In the genomic region with DNA sequence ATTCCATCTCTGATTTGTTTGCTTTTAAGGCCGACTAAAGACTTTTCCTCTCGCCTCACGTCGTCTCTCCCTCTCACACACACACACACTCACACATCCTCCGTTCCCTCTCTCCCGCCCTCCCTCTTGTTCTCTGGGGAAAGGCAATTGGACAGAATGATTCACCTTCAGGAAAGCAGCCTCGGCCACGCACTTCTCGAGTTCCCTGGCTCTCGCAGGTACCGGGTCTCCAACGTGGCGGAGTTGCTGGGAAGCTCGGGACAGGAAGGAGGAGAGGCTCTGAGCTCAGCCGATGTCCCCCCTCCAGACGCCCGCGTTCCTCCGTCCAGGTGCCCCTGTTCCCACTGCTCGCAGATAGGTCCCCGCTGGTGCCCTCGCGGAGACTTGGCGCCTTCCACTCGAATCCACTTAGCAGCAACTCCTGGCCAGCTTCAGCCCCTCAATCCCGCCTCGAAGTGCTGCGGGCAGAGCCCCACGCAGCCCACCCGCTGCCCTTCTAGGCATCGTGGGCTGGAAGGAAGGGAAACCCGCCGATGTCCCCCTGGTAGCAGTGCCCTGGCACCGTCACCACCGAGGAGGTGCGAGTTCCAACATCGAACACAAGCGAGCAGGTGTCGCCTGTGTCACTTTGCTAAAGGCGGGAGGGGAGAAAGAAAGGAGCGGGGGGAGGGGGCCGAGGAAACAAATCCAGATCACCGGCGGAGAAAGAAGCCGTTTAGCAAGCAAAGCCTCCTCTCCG, we compare ENCODE assay signal across 8 cellular contexts.
A peak's percentile ranks its signal among the peaks of the same experiment; 100 is the strongest.
DNase-seq lines count a peak whose midpoint lies in the region; TF ChIP-seq lines count a peak whose summit lies in the region.

No MANE protein-coding gene starts in this region.

- TF ChIP-seq CTCF in DOHH2 (IDR thresholded peaks at IDR 0.05; ENCODE audit: low read depth, low read length, poor library complexity, severe bottlenecking) (no peak), adrenal gland (IDR thresholded peaks at IDR 0.05) (no peak)

- 0 to 1% (median 1%) methylated on average over 32 to 46 of the region's 46 CpGs for WGBS in adrenal gland, 4 donors

- no peaks in the 10 kb centered on the region for H4K20me1 ChIP-seq in DOHH2 (ENCODE audit: control insufficient read depth, insufficient read depth, low read depth, low read length)

- H3K4me3 ChIP-seq in DOHH2 (ENCODE audit: low read length) = peak overlapping the region; percentile 71
- H3K4me3 ChIP-seq in adrenal gland = peak overlapping the region in 3 of 4 donors; percentile 23 to 71 (median 53)
- H3K4me3 ChIP-seq in iPS-18c (ENCODE audit: insufficient read depth, low read depth, low read length) = peak overlapping the region; percentile 56
- peak overlapping the region; percentile 64 for H3K4me3 ChIP-seq in skeletal muscle satellite cell (ENCODE audit: low read length)

- H3K79me2 ChIP-seq in DOHH2 (ENCODE audit: control insufficient read depth, low read length) = no peaks in the 10 kb centered on the region

- no peak for TF ChIP-seq POLR2A in adrenal gland (IDR thresholded peaks at IDR 0.05)

- H3K27ac ChIP-seq in DOHH2 (ENCODE audit: low read depth, low read length) (no peak overlapping the region), adrenal gland (no peak overlapping the region)

- H3K27me3 ChIP-seq in DOHH2 (ENCODE audit: control insufficient read depth, low read length) (peaks cover 33% of the 10 kb centered on the region), adrenal gland (peaks cover 14% of the 10 kb centered on the region), skeletal muscle satellite cell (ENCODE audit: control insufficient read depth, insufficient read depth, low read length) (peaks cover 57% of the 10 kb centered on the region)

- H3K9ac ChIP-seq in skeletal muscle satellite cell (ENCODE audit: low read depth, low read length) = no peak overlapping the region

- peaks cover 35% of the 10 kb centered on the region for H3K4me1 ChIP-seq in DOHH2 (ENCODE audit: control insufficient read depth, low read length)
- peaks cover 18 to 19% of the 10 kb centered on the region in 2 donors for H3K4me1 ChIP-seq in adrenal gland (replicated peaks in 1 of 2)
- H3K4me1 ChIP-seq in skeletal muscle satellite cell (ENCODE audit: control insufficient read depth, insufficient read depth, low read length) = peaks cover 18% of the 10 kb centered on the region

- peak; percentile 17 for DNase-seq in LHCN-M2 (ENCODE audit: low read depth)
- peak in 6 of 7 donors; percentile 21 to 51 (median 24) for DNase-seq in adrenal gland
- DNase-seq in 8988T = no peak
- no peak for DNase-seq in DMS153 (lab: John Stamatoyannopoulos, UW)
- no peak for DNase-seq in SIG-M5 (lab: John Stamatoyannopoulos, UW)

- intact Hi-C loops in adrenal gland (cut with DNase I) = no loop called here

- H3K9me3 ChIP-seq in DOHH2 (ENCODE audit: control insufficient read depth, insufficient read depth, low read length) (0 out of 2 replicates have a peak, but pooled peaks cover 2% of the 10 kb centered on the region), adrenal gland (replicated peaks in 1 of 3) (peaks cover 0 to 8% (median 0%) of the 10 kb centered on the region in 3 donors), iPS-18c (ENCODE audit: control insufficient read depth, insufficient read depth, low read length) (no peaks in the 10 kb centered on the region), skeletal muscle satellite cell (replicated peaks; ENCODE audit: low read length) (no peaks in the 10 kb centered on the region)

- peak overlapping the region; percentile 96 for H3K4me2 ChIP-seq in DOHH2 (ENCODE audit: low read length)
- peak overlapping the region; percentile 92 for H3K4me2 ChIP-seq in skeletal muscle satellite cell (ENCODE audit: low read length)

- H3F3A ChIP-seq in DOHH2 (ENCODE audit: control insufficient read depth, insufficient read depth) = no peaks in the 10 kb centered on the region

- no peaks in the 10 kb centered on the region for H3K9me2 ChIP-seq in DOHH2 (replicated peaks; ENCODE audit: control insufficient read depth, low read length)

- H3K36me3 ChIP-seq in DOHH2 (ENCODE audit: control insufficient read depth, low read length) = no peaks in the 10 kb centered on the region
- H3K36me3 ChIP-seq in adrenal gland (replicated peaks in 1 of 2) = no peaks in the 10 kb centered on the region
- H3K36me3 ChIP-seq in skeletal muscle satellite cell (ENCODE audit: insufficient read depth, low read length) = no peaks in the 10 kb centered on the region

Comparison
In these comparisons a context has a peak if more than half of its experiments do, and no peak if none do; other contexts are left out.
1. DNase-seq: peak in LHCN-M2 (single experiment) and adrenal gland (6 of 7); none in 8988T (single experiment), DMS153 (single experiment) and SIG-M5 (single experiment).
2. Peak in every context shown above with its lines, with median percentiles within 50 percentile points of each other: H3K4me3 ChIP-seq.